ENCODE assay signal across 8 cellular contexts in genomic region chr5:69331528-69332445, GRCh38.
DNase-seq lines count a peak whose midpoint lies in the region; ATAC-seq and TF ChIP-seq lines count a peak whose summit lies in the region.

No MANE protein-coding gene starts in this region.

- H3K9me3 ChIP-seq in DOHH2 (ENCODE audit: control insufficient read depth, insufficient read depth, low read length) (no peaks in the 10 kb centered on the region), mucosa of rectum (ENCODE audit: control insufficient read depth in 2 of 2, low read length in 2 of 2) (no peaks in the 10 kb centered on the region)

- peak overlapping the region; percentile 84 for H3K4me2 ChIP-seq in DOHH2 (ENCODE audit: low read length)

- ATAC-seq in GM19395 (IDR thresholded peaks at IDR 0.05; ENCODE audit: unreplicated experiment): no peak

- no peaks in the 10 kb centered on the region for H3F3A ChIP-seq in DOHH2 (ENCODE audit: control insufficient read depth, insufficient read depth)

- H3K4me1 ChIP-seq in DOHH2 (ENCODE audit: control insufficient read depth, low read length): peaks cover 23% of the 10 kb centered on the region
- H3K4me1 ChIP-seq in mucosa of rectum (ENCODE audit: control insufficient read depth in 2 of 2, insufficient read depth in 2 of 2, low read length in 2 of 2): peaks cover under 1 to 9% of the 10 kb centered on the region in 2 donors

- no peaks in the 10 kb centered on the region for H3K9me2 ChIP-seq in DOHH2 (replicated peaks; ENCODE audit: control insufficient read depth, low read length)

- H3K27ac ChIP-seq in DOHH2 (ENCODE audit: low read depth, low read length) (peak overlapping the region; percentile 25; the same call in 1 of the 2 replicates), mucosa of rectum (ENCODE audit: low read depth in 2 of 2, low read length in 2 of 2) (peak overlapping the region; percentile 82 to 87)

- DNase-seq in NCI-H146 treated with DMSO at 0.1 percent for 48 hours (lab: John Stamatoyannopoulos, UW; ENCODE audit: unreplicated experiment): peak; percentile 17
- DNase-seq in cardiac fibroblast (ENCODE audit: low read depth in 2 of 2): no peak
- no peak for DNase-seq in GM13977 (ENCODE audit: low spot score)
- DNase-seq in foreskin melanocyte: no peak
- DNase-seq in D341Med (ENCODE audit: low spot score): no peak

- H3K9ac ChIP-seq in mucosa of rectum (ENCODE audit: low read depth in 1 of 2, low read length in 2 of 2): peak overlapping the region; percentile 79 to 86

- no peaks in the 10 kb centered on the region for H4K20me1 ChIP-seq in DOHH2 (ENCODE audit: control insufficient read depth, insufficient read depth, low read depth, low read length)

- H3K79me2 ChIP-seq in DOHH2 (ENCODE audit: control insufficient read depth, low read length): peaks cover 16% of the 10 kb centered on the region

- H3K36me3 ChIP-seq in DOHH2 (ENCODE audit: control insufficient read depth, low read length): no peaks in the 10 kb centered on the region
- H3K36me3 ChIP-seq in mucosa of rectum (ENCODE audit: control insufficient read depth in 2 of 2, insufficient read depth in 2 of 2, low read length in 2 of 2): no peaks in the 10 kb centered on the region

- H3K27me3 ChIP-seq in DOHH2 (ENCODE audit: control insufficient read depth, low read length) (no peaks in the 10 kb centered on the region), mucosa of rectum (ENCODE audit: control insufficient read depth in 2 of 2, insufficient read depth in 2 of 2, low read length in 2 of 2) (no peaks in the 10 kb centered on the region)

- TF ChIP-seq CTCF in DOHH2 (IDR thresholded peaks at IDR 0.05; ENCODE audit: low read depth, low read length, poor library complexity, severe bottlenecking): no peak
- TF ChIP-seq CTCF in cardiac fibroblast (IDR thresholded peaks at IDR 0.05; ENCODE audit: low read depth, low read length): no peak
- TF ChIP-seq CTCF in GM13977 (IDR thresholded peaks at IDR 0.05; ENCODE audit: extremely low read depth, insufficient read depth, missing control alignments): no peak

- in situ Hi-C loops in GM13977 (cut with MboI; ENCODE audit: low pct_unique_long_range_greater_than_20kb, low sequenced_read_pairs, unreplicated experiment): no loop called here

- peak overlapping the region; percentile 82 for H3K4me3 ChIP-seq in DOHH2 (ENCODE audit: low read length)
- peak overlapping the region; percentile 62 to 68 for H3K4me3 ChIP-seq in cardiac fibroblast (replicated peaks in 1 of 2; ENCODE audit: low read depth in 2 of 2, low read length in 2 of 2)
- H3K4me3 ChIP-seq in mucosa of rectum (ENCODE audit: low read length in 2 of 2): peak overlapping the region; percentile 81 to 87
